17 cellular contexts compared by ENCODE assay signal in genomic region chr17:17902357-17902756, GRCh38.
DNase-seq lines count a peak whose midpoint lies in the region; ATAC-seq and TF ChIP-seq lines count a peak whose summit lies in the region.
"Had no signal": no experiment of that assay in that cellular context is flagged by ENCODE, and none has a peak within 500 bp of the region (broad histone marks: within the 10 kb centered on the region; RNA-seq: fewer than 3 reads in every experiment).

No MANE protein-coding gene starts in this region.

- no peaks in the 10 kb centered on the region for H3K79me2 ChIP-seq in OCI-LY1 (ENCODE audit: insufficient read depth, low read length)

- H3K9ac ChIP-seq in OCI-LY1 (ENCODE audit: low read length): no peak overlapping the region
- H3K9ac ChIP-seq in endodermal cell (ENCODE audit: extremely low read depth, low read length, poor library complexity, severe bottlenecking): no peak overlapping the region

- H3K36me3 Mint-ChIP-seq in endodermal cell (ENCODE audit: low read depth): peaks cover 12% of the 10 kb centered on the region

- ATAC-seq in HG03439 (IDR thresholded peaks at IDR 0.05; ENCODE audit: unreplicated experiment): no peak

- H3K36me3 ChIP-seq in H7 (replicated peaks; ENCODE audit: control insufficient read depth, insufficient read depth, low read length) (no peaks in the 10 kb centered on the region), OCI-LY1 (ENCODE audit: insufficient read depth, low read length) (no peaks in the 10 kb centered on the region; the same call in 1 of the 2 replicates), endodermal cell (ENCODE audit: control insufficient read depth, insufficient read depth, low read length) (peaks cover 9% of the 10 kb centered on the region)
- H3K36me3 ChIP-seq: BE2C, SJCRH30 had no signal

- H3F3A ChIP-seq in OCI-LY1 (ENCODE audit: insufficient read depth, low read length): no peaks in the 10 kb centered on the region

- WGBS in endodermal cell (ENCODE audit: insufficient coverage in 1 of 2, insufficient read length in 1 of 2), 2 experiments: 90 to 92% methylated on average over 2 to 3 of the region's 3 CpGs

- H3K4me3 Mint-ChIP-seq in endodermal cell: no peak overlapping the region
- H3K4me3 Mint-ChIP-seq: CD4-positive, alpha-beta memory T cell had no signal

- no peaks in the 10 kb centered on the region for H3K9me3 ChIP-seq in OCI-LY1 (ENCODE audit: low read length)
- no peaks in the 10 kb centered on the region for H3K9me3 ChIP-seq in endodermal cell (ENCODE audit: control insufficient read depth, low read length)
- H3K9me3 ChIP-seq: BE2C, SJCRH30 had no signal

- H3K27ac Mint-ChIP-seq in endodermal cell: no peak overlapping the region

- H3K27me3 Mint-ChIP-seq in endodermal cell (ENCODE audit: insufficient read depth): no peaks in the 10 kb centered on the region
- H3K27me3 Mint-ChIP-seq: CD4-positive, alpha-beta memory T cell had no signal

- H3K27ac ChIP-seq in OCI-LY1 (ENCODE audit: low read depth, low read length, poor library complexity, severe bottlenecking) (no peak overlapping the region), endodermal cell (ENCODE audit: low read depth, low read length) (no peak overlapping the region)
- H3K27ac ChIP-seq: SJCRH30 had no signal

- peaks cover 14% of the 10 kb centered on the region for H3K4me1 Mint-ChIP-seq in endodermal cell

- no peaks in the 10 kb centered on the region for H4K20me1 ChIP-seq in OCI-LY1 (ENCODE audit: insufficient read depth, low read length)

- H3K27me3 ChIP-seq in H7 (ENCODE audit: control insufficient read depth, insufficient read depth, low read length): no peaks in the 10 kb centered on the region
- no peaks in the 10 kb centered on the region for H3K27me3 ChIP-seq in OCI-LY1 (ENCODE audit: insufficient read depth, low read length)
- H3K27me3 ChIP-seq in endodermal cell (ENCODE audit: control insufficient read depth, insufficient read depth, low read length, poor library complexity, severe bottlenecking): no peaks in the 10 kb centered on the region
- H3K27me3 ChIP-seq: BE2C, SJCRH30 had no signal

- H2AFZ ChIP-seq in OCI-LY1 (ENCODE audit: low read length): no peak overlapping the region

- no peaks in the 10 kb centered on the region for H3K9me2 ChIP-seq in OCI-LY1 (ENCODE audit: low read depth, low read length)

- DNase-seq in H7: peak; percentile 50
- peak; percentile 57 for DNase-seq in endodermal cell
- DNase-seq in retinal pigment epithelial cell (ENCODE audit: low read depth): no peak
- DNase-seq in NOMO-1 treated with dmso at 0.1 percent for 144 hours (lab: John Stamatoyannopoulos, UW; ENCODE audit: unreplicated experiment): no peak
- DNase-seq in NCI-H774 (lab: John Stamatoyannopoulos, UW): no peak
- no peak for DNase-seq in NCI-H2107 treated with DMSO at 0.1 percent for 48 hours (lab: John Stamatoyannopoulos, UW; ENCODE audit: unreplicated experiment)
- DNase-seq: BE2C; CD4-positive, alpha-beta memory T cell; DND-41; GF-D8; HCEC 1CT; NCI-H1092; NCI-H446 treated with DMSO at 0.1 percent for 48 hours; NCI-H748 treated with DMSO at 0.1 percent for 48 hours; SJCRH30 had no signal

- H3K4me3 ChIP-seq in H7 (ENCODE audit: insufficient read depth, low read depth, low read length) (no peak overlapping the region), OCI-LY1 (ENCODE audit: low read depth, low read length, poor library complexity, severe bottlenecking) (no peak overlapping the region), endodermal cell (ENCODE audit: low read length) (no peak overlapping the region), retinal pigment epithelial cell (ENCODE audit: low read length) (no peak overlapping the region)
- H3K4me3 ChIP-seq: SJCRH30 had no signal

- no peaks in the 10 kb centered on the region for H3K4me1 ChIP-seq in OCI-LY1 (ENCODE audit: insufficient read depth, low read length, severe bottlenecking)
- H3K4me1 ChIP-seq in endodermal cell (ENCODE audit: control insufficient read depth, insufficient read depth, low read length): no peaks in the 10 kb centered on the region

- H3K4me2 ChIP-seq in OCI-LY1 (ENCODE audit: low read length): no peak overlapping the region

- TF ChIP-seq CTCF in OCI-LY1 (IDR thresholded peaks at IDR 0.05; ENCODE audit: low read length) (peak; percentile 13; the same call in 1 of the 2 replicates), endodermal cell (conservative IDR thresholded peaks at IDR 0.05) (peak; percentile 43), retinal pigment epithelial cell (conservative IDR thresholded peaks at IDR 0.05; ENCODE audit: low read depth, low read length) (peak; percentile 18)

- H3K9me3 Mint-ChIP-seq in endodermal cell: no peaks in the 10 kb centered on the region
- H3K9me3 Mint-ChIP-seq: CD4-positive, alpha-beta memory T cell had no signal

Comparison
In these comparisons a context has a peak if more than half of its experiments do, and no peak if none do; other contexts are left out.
1. DNase-seq: peak in H7 (single experiment) and endodermal cell (single experiment); none in retinal pigment epithelial cell (single experiment), NOMO-1 treated with dmso at 0.1 percent for 144 hours (single experiment), NCI-H774 (single experiment) and NCI-H2107 treated with DMSO at 0.1 percent for 48 hours (single experiment).
2. Peak in every context shown above with its lines, with median percentiles within 50 percentile points of each other: CTCF ChIP-seq.